In genomic region chr1:36089393-36090121, GRCh38 we compare ENCODE assay signal across 6 cellular contexts. TPM values are rescaled to one million over a fixed set of nuclear protein-coding genes. Genes with fewer than 3 reads are reported as not detected.
DNase-seq lines count a peak whose midpoint lies in the region; ATAC-seq and TF ChIP-seq lines count a peak whose summit lies in the region.

No MANE protein-coding gene starts in this region.

- intact Hi-C loops in activated B cell treated with CpG ODN at 0.5 μM for 24 hours (cut with micrococcal nuclease) = loop anchor here (2.0 to 10.0 kb wide), 2 partner anchors 159 to 235 kb away; partner anchors contain the start of gene AGO3

- CTCF ChIA-PET in activated CD4-positive, alpha-beta T cell treated with anti-CD3 and anti-CD28 coated beads, Interleukin-2, amount 10 ng/mL, durations not matched to agents 7 days and 5 days (lab: Charles Lee) = interaction anchor here (0.6 to 0.8 kb wide), 3 partner anchors 15 to 60 kb away, joined by 3 read pairs; partner anchors contain the start of gene TRAPPC3
- CTCF ChIA-PET in activated B cell treated with CpG ODN at 0.5 μM for 24 hours (lab: Charles Lee) = no interaction called here

- no peaks in the 10 kb centered on the region for H3K9me3 Mint-ChIP-seq in activated CD4-positive, alpha-beta T cell treated with anti-CD3 and anti-CD28 coated beads, Interleukin-2, amount 10 ng/mL, durations not matched to agents 7 days and 5 days
- no peaks in the 10 kb centered on the region for H3K9me3 Mint-ChIP-seq in activated B cell treated with CpG ODN at 0.5 μM for 24 hours

- peaks cover 6% of the 10 kb centered on the region for H3K27me3 Mint-ChIP-seq in activated CD4-positive, alpha-beta T cell treated with anti-CD3 and anti-CD28 coated beads, Interleukin-2, amount 10 ng/mL, durations not matched to agents 7 days and 5 days
- peaks cover 16% of the 10 kb centered on the region for H3K27me3 Mint-ChIP-seq in activated B cell treated with CpG ODN at 0.5 μM for 24 hours

- ATAC-seq in activated B cell treated with CpG ODN at 0.5 μM for 24 hours (ENCODE audit: low read depth) (no peak), left lobe of liver (peak; percentile 3), HG02798 (IDR thresholded peaks at IDR 0.05; ENCODE audit: poor library complexity, unreplicated experiment) (no peak)

- peaks cover 16% of the 10 kb centered on the region for H3K4me1 Mint-ChIP-seq in activated CD4-positive, alpha-beta T cell treated with anti-CD3 and anti-CD28 coated beads, Interleukin-2, amount 10 ng/mL, durations not matched to agents 7 days and 5 days
- H3K4me1 Mint-ChIP-seq in activated B cell treated with CpG ODN at 0.5 μM for 24 hours = peaks cover 17% of the 10 kb centered on the region

- peak overlapping the region; percentile 87 for H3K27ac Mint-ChIP-seq in activated CD4-positive, alpha-beta T cell treated with anti-CD3 and anti-CD28 coated beads, Interleukin-2, amount 10 ng/mL, durations not matched to agents 7 days and 5 days
- H3K27ac Mint-ChIP-seq in activated B cell treated with CpG ODN at 0.5 μM for 24 hours = peak overlapping the region; percentile 88

- H3K36me3 Mint-ChIP-seq in activated CD4-positive, alpha-beta T cell treated with anti-CD3 and anti-CD28 coated beads, Interleukin-2, amount 10 ng/mL, durations not matched to agents 7 days and 5 days (ENCODE audit: low read depth) = peaks cover 17% of the 10 kb centered on the region
- H3K36me3 Mint-ChIP-seq in activated B cell treated with CpG ODN at 0.5 μM for 24 hours (ENCODE audit: low read depth) = peaks cover 32% of the 10 kb centered on the region

- TF ChIP-seq CTCF in activated B cell treated with CpG ODN at 0.5 μM for 24 hours (IDR thresholded peaks at IDR 0.05) = no peak

- POLR2A ChIA-PET in activated CD4-positive, alpha-beta T cell treated with anti-CD3 and anti-CD28 coated beads, Interleukin-2, amount 10 ng/mL, durations not matched to agents 7 days and 5 days (lab: Charles Lee) = no interaction called here
- POLR2A ChIA-PET in activated B cell treated with CpG ODN at 0.5 μM for 24 hours (lab: Charles Lee) = interaction anchor here (0.5 to 1.5 kb wide), 2 partner anchors 13 to 159 kb away, joined by 5 to 8 read pairs; partner anchors contain the start of gene AGO3

- H3K4me3 Mint-ChIP-seq in activated CD4-positive, alpha-beta T cell treated with anti-CD3 and anti-CD28 coated beads, Interleukin-2, amount 10 ng/mL, durations not matched to agents 7 days and 5 days = peak overlapping the region; percentile 89
- H3K4me3 Mint-ChIP-seq in activated B cell treated with CpG ODN at 0.5 μM for 24 hours = peak overlapping the region; percentile 89

- DNase-seq in activated CD4-positive, alpha-beta T cell treated with anti-CD3 and anti-CD28 coated beads, Interleukin-2, amount 10 ng/mL, durations not matched to agents 7 days and 5 days = peak; percentile 41
- DNase-seq in activated CD4-positive, alpha-beta T cell treated with anti-CD3 and anti-CD28 coated beads, Interleukin-2, amount 50 U/mL, for 4 hours = no peak
- DNase-seq in activated B cell treated with CpG ODN at 0.5 μM for 24 hours (no peak), left lobe of liver (ENCODE audit: low spot score) (no peak), NCI-H524 (lab: John Stamatoyannopoulos, UW) (no peak)

RNA-seq across cellular contexts. Expression of gene ADPRS, which starts 0.9 kb away (rescaled TPM):
- 10 to 100 TPM; 27.2 to 29.5 TPM for total RNA-seq in activated CD4-positive, alpha-beta T cell treated with anti-CD3 and anti-CD28 coated beads, Interleukin-2, amount 10 ng/mL, durations not matched to agents 7 days and 5 days
- 23.0 and 23.9 TPM in 2 replicates for total RNA-seq in activated B cell treated with CpG ODN at 0.5 μM for 24 hours
- 9.0 TPM for total RNA-seq in left lobe of liver

RNA-seq across cellular contexts. Expression of gene TEKT2, which starts 5.7 kb away (rescaled TPM):
- total RNA-seq in activated CD4-positive, alpha-beta T cell treated with anti-CD3 and anti-CD28 coated beads, Interleukin-2, amount 10 ng/mL, durations not matched to agents 7 days and 5 days = not detected
- total RNA-seq in activated B cell treated with CpG ODN at 0.5 μM for 24 hours = not detected in 2 replicates
- total RNA-seq in left lobe of liver = not detected

RNA-seq across cellular contexts. Expression of gene COL8A2, which starts 35.5 kb away (rescaled TPM):
- total RNA-seq in activated CD4-positive, alpha-beta T cell treated with anti-CD3 and anti-CD28 coated beads, Interleukin-2, amount 10 ng/mL, durations not matched to agents 7 days and 5 days = not detected
- 0.24 and 0.64 TPM in 2 replicates for total RNA-seq in activated B cell treated with CpG ODN at 0.5 μM for 24 hours
- 0.50 TPM for total RNA-seq in left lobe of liver

RNA-seq across cellular contexts. Expression of gene TRAPPC3, which starts 59.7 kb away (rescaled TPM):
- 10 to 100 TPM; 57.5 to 59.3 TPM for total RNA-seq in activated CD4-positive, alpha-beta T cell treated with anti-CD3 and anti-CD28 coated beads, Interleukin-2, amount 10 ng/mL, durations not matched to agents 7 days and 5 days
- total RNA-seq in activated B cell treated with CpG ODN at 0.5 μM for 24 hours (45.3 and 48.5 TPM in 2 replicates), left lobe of liver (24.8 TPM)
